In genomic region chr18:23635283-23636040, GRCh38 we compare ENCODE assay signal across 18 cellular contexts. TPM values are rescaled to one million over a fixed set of nuclear protein-coding genes. Genes with fewer than 3 reads are reported as not detected.
A peak's percentile ranks its signal among the peaks of the same experiment; 100 is the strongest.
DNase-seq lines count a peak whose midpoint lies in the region; TF ChIP-seq lines count a peak whose summit lies in the region.
"Had no signal": no experiment of that assay in that cellular context is flagged by ENCODE, and none has a peak within 500 bp of the region (broad histone marks: within the 10 kb centered on the region; RNA-seq: fewer than 3 reads in every experiment).

No MANE protein-coding gene starts in this region.

- no peak overlapping the region for H3K23ac ChIP-seq in H9 (ENCODE audit: insufficient read length, low read depth, low read length)

- no peaks in the 10 kb centered on the region for H3K23me2 ChIP-seq in H9 (ENCODE audit: insufficient read length, low read depth, low read length, poor library complexity, severe bottlenecking)

- H2BK5ac ChIP-seq in H9 (ENCODE audit: insufficient read length, low read length): peak overlapping the region; percentile 64

- no peak overlapping the region for H3K4me3 ChIP-seq in BLaER1 treated with 17β-estradiol and CSF1 and Interleukin-3, amounts not matched to agents 10 nM and 100 nM
- no peak overlapping the region for H3K4me3 ChIP-seq in fibroblast of mammary gland (ENCODE audit: control insufficient read depth, low read depth, low read length)
- H3K4me3 ChIP-seq: uterus had no signal

- peaks cover 0 to 10% (median under 1%) of the 10 kb centered on the region in 11 experiments; a peak in 7 of 22 replicates for H3K9me3 ChIP-seq in BLaER1 treated with 17β-estradiol and CSF1 and Interleukin-3, amounts not matched to agents 10 nM and 100 nM (replicated peaks in 1 of 11)
- H3K9me3 ChIP-seq in H9 (ENCODE audit: control insufficient read depth, low read depth, low read length): no peaks in the 10 kb centered on the region
- H3K9me3 ChIP-seq: uterus had no signal

- no peaks in the 10 kb centered on the region for H3K27me3 ChIP-seq in BLaER1 treated with 17β-estradiol and CSF1 and Interleukin-3, amounts not matched to agents 10 nM and 100 nM
- H3K27me3 ChIP-seq in H9 (ENCODE audit: insufficient read depth, low read length): no peaks in the 10 kb centered on the region
- H3K27me3 ChIP-seq: uterus had no signal

- no peak overlapping the region for H3K18ac ChIP-seq in H9 (ENCODE audit: insufficient read length, low read depth, low read length)

- no peaks in the 10 kb centered on the region for H3K79me2 ChIP-seq in H9 (ENCODE audit: insufficient read depth, low read length)

- no peaks in the 10 kb centered on the region for H3K9me3 Mint-ChIP-seq in H9
- H3K9me3 Mint-ChIP-seq: natural killer cell treated with Interleukin-12 subunit alpha and Interleukin-12 subunit beta and Interleukin-15 and Interleukin-18, amount 100 ng/mL, for 72 hours had no signal

- peaks cover 11 to 23% (median 17%) of the 10 kb centered on the region in 10 experiments; a peak in 16 of 20 replicates for H3K4me1 ChIP-seq in BLaER1 treated with 17β-estradiol and CSF1 and Interleukin-3, amounts not matched to agents 10 nM and 100 nM
- H3K4me1 ChIP-seq in H9 (ENCODE audit: insufficient read depth, low read length): peaks cover 5% of the 10 kb centered on the region; the same call in 1 of the 2 replicates
- H3K4me1 ChIP-seq: uterus had no signal

- TF ChIP-seq CTCF in H9 (conservative IDR thresholded peaks at IDR 0.05): no peak
- no peak for TF ChIP-seq CTCF in fibroblast of mammary gland (conservative IDR thresholded peaks at IDR 0.05; ENCODE audit: control insufficient read depth, insufficient read depth, low read depth, low read length)

- H3K14ac ChIP-seq in H9 (ENCODE audit: insufficient read depth, low read length): no peak overlapping the region; the same call in 1 of the 2 replicates

- H3K4me2 ChIP-seq in BLaER1 treated with 17β-estradiol and CSF1 and Interleukin-3, amounts not matched to agents 10 nM and 100 nM: peak overlapping the region in 10 of 11 experiments; percentile 12 to 58 (median 42); a peak in 13 of 22 replicates
- H3K4me2 ChIP-seq in H9 (ENCODE audit: insufficient read depth, insufficient read length, low read length): peak overlapping the region; percentile 8

- no CpG with 5 or more reads among the region's 6 CpGs for WGBS in H9 (ENCODE audit: extremely low coverage, insufficient read length, low lambda C conversion rate)

- peaks cover 2% of the 10 kb centered on the region; the same call in 1 of the 2 replicates for H3K27me3 Mint-ChIP-seq in H9 (ENCODE audit: low read depth)

- no peak overlapping the region for H4K5ac ChIP-seq in H9 (ENCODE audit: insufficient read length, low read depth, low read length)

- H2BK15ac ChIP-seq in H9 (ENCODE audit: low read depth, low read length): no peak overlapping the region

- no peak overlapping the region for H4K8ac ChIP-seq in H9 (replicated peaks; ENCODE audit: insufficient read length, low read depth, low read length)

- H4K91ac ChIP-seq in H9 (ENCODE audit: insufficient read length, low read depth, low read length): peak overlapping the region; percentile 81

- DNase-seq in H9: peak; percentile 42
- DNase-seq in NCI-H69 (lab: John Stamatoyannopoulos, UW): peak; percentile 79
- DNase-seq in fibroblast of mammary gland (ENCODE audit: low read depth): peak; percentile 38
- no peak for DNase-seq in cardiac septum (ENCODE audit: low spot score)
- DNase-seq in kidney glomerular epithelial cell (lab: John Stamatoyannopoulos, UW): no peak
- no peak for DNase-seq in stimulated activated naive CD4-positive, alpha-beta T cell treated with Interleukin-2 at 50 U/mL for 16 hours (lab: John Stamatoyannopoulos, UW)
- DNase-seq in hepatic stellate cell (ENCODE audit: low spot score): no peak
- DNase-seq: activated effector memory CD4-positive, alpha-beta T cell treated with anti-CD3 and anti-CD28 coated beads, Interleukin-2, amount 50 U/mL, for 16 hours; AML-193; glutamatergic neuron; NCI-H446; retina; stimulated activated CD4-positive, alpha-beta T cell treated with anti-CD3 and anti-CD28 coated beads, Interleukin-1b, Interleukin-23, amount 100 ng/mL, for 48 hours; T-helper 2 cell; uterus had no signal

- peak overlapping the region in 1 of 3 experiments; percentile 22; a peak in 3 of 7 replicates for H3K27ac Mint-ChIP-seq in H9
- H3K27ac Mint-ChIP-seq: brain; natural killer cell treated with Interleukin-12 subunit alpha and Interleukin-12 subunit beta and Interleukin-15 and Interleukin-18, amount 100 ng/mL, for 72 hours had no signal

- no peaks in the 10 kb centered on the region for H3K79me1 ChIP-seq in H9 (ENCODE audit: insufficient read depth, low read depth, low read length, poor library complexity, severe bottlenecking)

- H3K4me1 Mint-ChIP-seq in H9: peaks cover 12 to 15% of the 10 kb centered on the region in 2 experiments

- no peak overlapping the region for H3K27ac ChIP-seq in BLaER1 treated with 17β-estradiol and CSF1 and Interleukin-3, amounts not matched to agents 10 nM and 100 nM
- no peak overlapping the region for H3K27ac ChIP-seq in H9 (ENCODE audit: insufficient read length, low read depth, low read length)
- H3K27ac ChIP-seq: uterus had no signal

- H2AFZ ChIP-seq in H9 (ENCODE audit: low read length): no peak overlapping the region

- no peak overlapping the region for H2AK5ac ChIP-seq in H9 (ENCODE audit: insufficient read length, low read length)

- H3K36me3 Mint-ChIP-seq in H9 (ENCODE audit: insufficient read depth in 1 of 3, low read depth in 3 of 3): no peaks in the 10 kb centered on the region
- H3K36me3 Mint-ChIP-seq: brain; natural killer cell treated with Interleukin-12 subunit alpha and Interleukin-12 subunit beta and Interleukin-15 and Interleukin-18, amount 100 ng/mL, for 72 hours had no signal

- no peak overlapping the region for H3K4me3 Mint-ChIP-seq in H9
- H3K4me3 Mint-ChIP-seq: brain; natural killer cell treated with Interleukin-12 subunit alpha and Interleukin-12 subunit beta and Interleukin-15 and Interleukin-18, amount 100 ng/mL, for 72 hours had no signal

- no peak overlapping the region for H3K4ac ChIP-seq in H9 (ENCODE audit: low read depth, low read length)

- no peaks in the 10 kb centered on the region for H4K20me1 ChIP-seq in BLaER1 treated with 17β-estradiol and CSF1 and Interleukin-3, amounts not matched to agents 10 nM and 100 nM
- no peaks in the 10 kb centered on the region for H4K20me1 ChIP-seq in H9 (ENCODE audit: control insufficient read depth, insufficient read depth, insufficient read length)

- no peak overlapping the region for H3K9ac ChIP-seq in BLaER1 treated with 17β-estradiol and CSF1 and Interleukin-3, amounts not matched to agents 10 nM and 100 nM
- no peak overlapping the region for H3K9ac ChIP-seq in H9 (ENCODE audit: extremely low read depth, insufficient read length, low read length)

- no peak overlapping the region for H2BK120ac ChIP-seq in H9 (ENCODE audit: low read depth, low read length, poor library complexity, severe bottlenecking)

- H2BK12ac ChIP-seq in H9 (ENCODE audit: insufficient read length, low read depth, low read length): no peak overlapping the region

- no peak overlapping the region for H2BK20ac ChIP-seq in H9 (ENCODE audit: low read depth, low read length, poor library complexity, severe bottlenecking)

- H3T11ph ChIP-seq in H9 (ENCODE audit: low read length): no peak overlapping the region

- no peak overlapping the region for H3K56ac ChIP-seq in H9 (ENCODE audit: insufficient read length, low read depth, low read length)

- no peaks in the 10 kb centered on the region for H3K36me3 ChIP-seq in BLaER1 treated with 17β-estradiol and CSF1 and Interleukin-3, amounts not matched to agents 10 nM and 100 nM
- H3K36me3 ChIP-seq: uterus had no signal

- intact Hi-C loops in cardiac septum (cut with DNase I): no loop called here

RNA-seq across cellular contexts. Expression of gene ANKRD29, which starts 27.2 kb away (rescaled TPM):
- total RNA-seq in H9 (2021) (1.9 and 2.1 TPM in 2 replicates), cardiac septum (3.9 TPM)
- total RNA-seq: natural killer cell treated with Interleukin-12 subunit alpha and Interleukin-12 subunit beta and Interleukin-15 and Interleukin-18, amount 100 ng/mL, for 72 hours had no signal

RNA-seq across cellular contexts. Expression of gene NPC1, which starts 49.2 kb away (rescaled TPM):
- total RNA-seq in H9 (2021) (24.2 TPM in 2 replicates), cardiac septum (16.0 TPM)

RNA-seq across cellular contexts. Expression of gene LAMA3, which starts 53.8 kb away (rescaled TPM):
- total RNA-seq in H9 (2021) (0.33 and 0.68 TPM in 2 replicates), cardiac septum (3.0 TPM)

Comparison
In these comparisons a context has a peak if more than half of its experiments do, and no peak if none do; other contexts are left out.
1. DNase-seq: peak in H9 (single experiment), NCI-H69 (single experiment) and fibroblast of mammary gland (single experiment); none in cardiac septum (single experiment), kidney glomerular epithelial cell (single experiment), stimulated activated naive CD4-positive, alpha-beta T cell treated with Interleukin-2 at 50 U/mL for 16 hours (single experiment) and hepatic stellate cell (single experiment).